1 cellular context compared by ENCODE assay signal in the genomic region with DNA sequence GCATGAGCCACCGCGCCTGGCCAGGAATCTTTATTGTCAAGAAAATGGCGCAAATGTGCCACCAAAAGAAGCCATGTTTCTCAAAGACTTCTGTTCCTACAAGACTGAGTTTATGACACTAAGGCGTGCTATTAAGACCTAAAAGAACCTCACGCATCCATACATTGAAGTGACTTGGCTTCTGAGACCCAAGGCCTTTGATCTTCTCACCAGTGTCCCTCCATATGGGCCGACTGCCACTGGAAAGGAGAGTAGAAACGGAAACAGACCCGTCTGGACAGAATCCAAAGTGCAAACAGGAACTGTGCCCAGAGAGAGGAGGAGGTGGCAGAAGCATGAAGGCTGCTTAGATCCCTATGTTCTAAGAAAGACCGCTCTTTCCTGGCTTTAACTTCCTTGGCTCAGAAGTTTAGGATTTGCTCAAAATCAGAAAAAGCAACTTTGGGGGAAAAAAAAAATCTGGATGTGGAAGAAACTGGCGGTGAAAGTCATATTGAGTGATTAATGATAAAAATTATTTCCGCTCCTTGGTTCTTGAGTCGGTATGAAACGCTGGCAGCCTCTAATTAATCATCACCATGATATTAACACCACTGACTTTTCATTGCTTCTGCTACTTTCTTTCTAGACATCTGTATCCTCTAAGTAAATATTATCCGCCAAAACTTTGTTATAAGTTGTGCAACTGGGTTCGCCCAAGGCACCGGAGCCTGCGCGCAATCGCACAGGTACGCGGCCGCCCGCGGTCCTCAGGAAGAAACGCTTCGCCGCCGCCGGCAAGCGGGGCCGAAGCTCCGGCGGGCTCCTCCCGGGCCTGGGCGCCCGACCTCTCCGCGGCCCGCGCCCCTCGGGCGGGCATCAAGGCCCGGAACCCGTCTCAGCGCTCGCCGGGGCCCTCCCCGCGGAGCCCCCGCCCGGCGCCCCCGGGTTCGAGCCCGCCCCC.
TF ChIP-seq lines count a peak whose summit lies in the region.

No MANE protein-coding gene starts in this region.

TF ChIP-seq in GM12878, 131 proteins besides CTCF, POLR2A, EP300 and RAD21 (continued from another document and continues in another):
- TF ChIP-seq, protein P1, sequence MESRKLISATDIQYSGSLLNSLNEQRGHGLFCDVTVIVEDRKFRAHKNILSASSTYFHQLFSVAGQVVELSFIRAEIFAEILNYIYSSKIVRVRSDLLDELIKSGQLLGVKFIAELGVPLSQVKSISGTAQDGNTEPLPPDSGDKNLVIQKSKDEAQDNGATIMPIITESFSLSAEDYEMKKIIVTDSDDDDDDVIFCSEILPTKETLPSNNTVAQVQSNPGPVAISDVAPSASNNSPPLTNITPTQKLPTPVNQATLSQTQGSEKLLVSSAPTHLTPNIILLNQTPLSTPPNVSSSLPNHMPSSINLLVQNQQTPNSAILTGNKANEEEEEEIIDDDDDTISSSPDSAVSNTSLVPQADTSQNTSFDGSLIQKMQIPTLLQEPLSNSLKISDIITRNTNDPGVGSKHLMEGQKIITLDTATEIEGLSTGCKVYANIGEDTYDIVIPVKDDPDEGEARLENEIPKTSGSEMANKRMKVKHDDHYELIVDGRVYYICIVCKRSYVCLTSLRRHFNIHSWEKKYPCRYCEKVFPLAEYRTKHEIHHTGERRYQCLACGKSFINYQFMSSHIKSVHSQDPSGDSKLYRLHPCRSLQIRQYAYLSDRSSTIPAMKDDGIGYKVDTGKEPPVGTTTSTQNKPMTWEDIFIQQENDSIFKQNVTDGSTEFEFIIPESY (IDR thresholded peaks at IDR 0.05) = no peak
- TF ChIP-seq, protein P2, sequence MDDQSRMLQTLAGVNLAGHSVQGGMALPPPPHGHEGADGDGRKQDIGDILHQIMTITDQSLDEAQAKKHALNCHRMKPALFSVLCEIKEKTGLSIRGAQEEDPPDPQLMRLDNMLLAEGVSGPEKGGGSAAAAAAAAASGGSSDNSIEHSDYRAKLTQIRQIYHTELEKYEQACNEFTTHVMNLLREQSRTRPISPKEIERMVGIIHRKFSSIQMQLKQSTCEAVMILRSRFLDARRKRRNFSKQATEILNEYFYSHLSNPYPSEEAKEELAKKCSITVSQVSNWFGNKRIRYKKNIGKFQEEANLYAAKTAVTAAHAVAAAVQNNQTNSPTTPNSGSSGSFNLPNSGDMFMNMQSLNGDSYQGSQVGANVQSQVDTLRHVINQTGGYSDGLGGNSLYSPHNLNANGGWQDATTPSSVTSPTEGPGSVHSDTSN (IDR thresholded peaks at IDR 0.05; ENCODE audit: insufficient replicate concordance, low read depth, low read length) = no peak
- TF ChIP-seq EGR1 (IDR thresholded peaks at IDR 0.05; ENCODE audit: borderline replicate concordance in 1 of 2, low read depth in 2 of 2, low read length in 2 of 2) = peak in 1 of 2 experiments; percentile 30; a peak in 1 of 3 replicates
- TF ChIP-seq MEF2A (IDR thresholded peaks at IDR 0.05; ENCODE audit: insufficient read depth, low read depth, low read length) = no peak
- TF ChIP-seq MTA2 (IDR thresholded peaks at IDR 0.05; ENCODE audit: low read depth) = peak; percentile 17; the same call in 1 of the 2 replicates
- no peak for TF ChIP-seq TCF12 (IDR thresholded peaks at IDR 0.05; ENCODE audit: low read depth, low read length)
- TF ChIP-seq, protein P3, sequence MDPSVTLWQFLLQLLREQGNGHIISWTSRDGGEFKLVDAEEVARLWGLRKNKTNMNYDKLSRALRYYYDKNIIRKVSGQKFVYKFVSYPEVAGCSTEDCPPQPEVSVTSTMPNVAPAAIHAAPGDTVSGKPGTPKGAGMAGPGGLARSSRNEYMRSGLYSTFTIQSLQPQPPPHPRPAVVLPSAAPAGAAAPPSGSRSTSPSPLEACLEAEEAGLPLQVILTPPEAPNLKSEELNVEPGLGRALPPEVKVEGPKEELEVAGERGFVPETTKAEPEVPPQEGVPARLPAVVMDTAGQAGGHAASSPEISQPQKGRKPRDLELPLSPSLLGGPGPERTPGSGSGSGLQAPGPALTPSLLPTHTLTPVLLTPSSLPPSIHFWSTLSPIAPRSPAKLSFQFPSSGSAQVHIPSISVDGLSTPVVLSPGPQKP (IDR thresholded peaks at IDR 0.05; ENCODE audit: low read depth, low read length) = no peak
- TF ChIP-seq STAT3 (IDR thresholded peaks at IDR 0.05; ENCODE audit: low read depth, low read length) = no peak
- TF ChIP-seq KAT2A (conservative IDR thresholded peaks at IDR 0.05; ENCODE audit: control insufficient read depth, low read depth, low read length) = no peak
- TF ChIP-seq ZZZ3 (IDR thresholded peaks at IDR 0.05; ENCODE audit: control insufficient read depth, insufficient read length, low read depth) = no peak
- TF ChIP-seq MXI1 (IDR thresholded peaks at IDR 0.05; ENCODE audit: low read depth, low read length) = no peak
- TF ChIP-seq JUND (IDR thresholded peaks at IDR 0.05; ENCODE audit: low read depth, low read length) = no peak
- no peak for TF ChIP-seq PML (IDR thresholded peaks at IDR 0.05; ENCODE audit: low read length)
- TF ChIP-seq MYC (IDR thresholded peaks at IDR 0.05; ENCODE audit: insufficient read depth, insufficient read length, insufficient replicate concordance, low read length, severe bottlenecking) = no peak
- TF ChIP-seq RFX5 (IDR thresholded peaks at IDR 0.05; ENCODE audit: low read depth, low read length) = no peak
- TF ChIP-seq, protein P4, sequence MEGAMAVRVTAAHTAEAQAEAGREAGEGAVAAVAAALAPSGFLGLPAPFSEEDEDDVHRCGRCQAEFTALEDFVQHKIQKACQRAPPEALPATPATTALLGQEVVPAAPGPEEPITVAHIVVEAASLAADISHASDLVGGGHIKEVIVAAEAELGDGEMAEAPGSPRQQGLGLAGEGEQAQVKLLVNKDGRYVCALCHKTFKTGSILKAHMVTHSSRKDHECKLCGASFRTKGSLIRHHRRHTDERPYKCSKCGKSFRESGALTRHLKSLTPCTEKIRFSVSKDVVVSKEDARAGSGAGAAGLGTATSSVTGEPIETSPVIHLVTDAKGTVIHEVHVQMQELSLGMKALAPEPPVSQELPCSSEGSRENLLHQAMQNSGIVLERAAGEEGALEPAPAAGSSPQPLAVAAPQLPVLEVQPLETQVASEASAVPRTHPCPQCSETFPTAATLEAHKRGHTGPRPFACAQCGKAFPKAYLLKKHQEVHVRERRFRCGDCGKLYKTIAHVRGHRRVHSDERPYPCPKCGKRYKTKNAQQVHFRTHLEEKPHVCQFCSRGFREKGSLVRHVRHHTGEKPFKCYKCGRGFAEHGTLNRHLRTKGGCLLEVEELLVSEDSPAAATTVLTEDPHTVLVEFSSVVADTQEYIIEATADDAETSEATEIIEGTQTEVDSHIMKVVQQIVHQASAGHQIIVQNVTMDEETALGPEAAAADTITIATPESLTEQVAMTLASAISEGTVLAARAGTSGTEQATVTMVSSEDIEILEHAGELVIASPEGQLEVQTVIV (IDR thresholded peaks at IDR 0.05; ENCODE audit: borderline replicate concordance, partially characterized antibody) = no peak
- no peak for TF ChIP-seq RELA (IDR thresholded peaks at IDR 0.05; ENCODE audit: borderline replicate concordance, partially characterized antibody)
- TF ChIP-seq, protein P5, sequence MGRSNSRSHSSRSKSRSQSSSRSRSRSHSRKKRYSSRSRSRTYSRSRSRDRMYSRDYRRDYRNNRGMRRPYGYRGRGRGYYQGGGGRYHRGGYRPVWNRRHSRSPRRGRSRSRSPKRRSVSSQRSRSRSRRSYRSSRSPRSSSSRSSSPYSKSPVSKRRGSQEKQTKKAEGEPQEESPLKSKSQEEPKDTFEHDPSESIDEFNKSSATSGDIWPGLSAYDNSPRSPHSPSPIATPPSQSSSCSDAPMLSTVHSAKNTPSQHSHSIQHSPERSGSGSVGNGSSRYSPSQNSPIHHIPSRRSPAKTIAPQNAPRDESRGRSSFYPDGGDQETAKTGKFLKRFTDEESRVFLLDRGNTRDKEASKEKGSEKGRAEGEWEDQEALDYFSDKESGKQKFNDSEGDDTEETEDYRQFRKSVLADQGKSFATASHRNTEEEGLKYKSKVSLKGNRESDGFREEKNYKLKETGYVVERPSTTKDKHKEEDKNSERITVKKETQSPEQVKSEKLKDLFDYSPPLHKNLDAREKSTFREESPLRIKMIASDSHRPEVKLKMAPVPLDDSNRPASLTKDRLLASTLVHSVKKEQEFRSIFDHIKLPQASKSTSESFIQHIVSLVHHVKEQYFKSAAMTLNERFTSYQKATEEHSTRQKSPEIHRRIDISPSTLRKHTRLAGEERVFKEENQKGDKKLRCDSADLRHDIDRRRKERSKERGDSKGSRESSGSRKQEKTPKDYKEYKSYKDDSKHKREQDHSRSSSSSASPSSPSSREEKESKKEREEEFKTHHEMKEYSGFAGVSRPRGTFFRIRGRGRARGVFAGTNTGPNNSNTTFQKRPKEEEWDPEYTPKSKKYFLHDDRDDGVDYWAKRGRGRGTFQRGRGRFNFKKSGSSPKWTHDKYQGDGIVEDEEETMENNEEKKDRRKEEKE (IDR thresholded peaks at IDR 0.05) = no peak
- no peak for TF ChIP-seq PAX8 (IDR thresholded peaks at IDR 0.05)
- TF ChIP-seq, protein P6, sequence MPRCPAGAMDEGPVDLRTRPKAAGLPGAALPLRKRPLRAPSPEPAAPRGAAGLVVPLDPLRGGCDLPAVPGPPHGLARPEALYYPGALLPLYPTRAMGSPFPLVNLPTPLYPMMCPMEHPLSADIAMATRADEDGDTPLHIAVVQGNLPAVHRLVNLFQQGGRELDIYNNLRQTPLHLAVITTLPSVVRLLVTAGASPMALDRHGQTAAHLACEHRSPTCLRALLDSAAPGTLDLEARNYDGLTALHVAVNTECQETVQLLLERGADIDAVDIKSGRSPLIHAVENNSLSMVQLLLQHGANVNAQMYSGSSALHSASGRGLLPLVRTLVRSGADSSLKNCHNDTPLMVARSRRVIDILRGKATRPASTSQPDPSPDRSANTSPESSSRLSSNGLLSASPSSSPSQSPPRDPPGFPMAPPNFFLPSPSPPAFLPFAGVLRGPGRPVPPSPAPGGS (IDR thresholded peaks at IDR 0.05; ENCODE audit: borderline replicate concordance, insufficient read depth, low read depth, low read length, poor library complexity, severe bottlenecking) = no peak
- TF ChIP-seq, protein P7, sequence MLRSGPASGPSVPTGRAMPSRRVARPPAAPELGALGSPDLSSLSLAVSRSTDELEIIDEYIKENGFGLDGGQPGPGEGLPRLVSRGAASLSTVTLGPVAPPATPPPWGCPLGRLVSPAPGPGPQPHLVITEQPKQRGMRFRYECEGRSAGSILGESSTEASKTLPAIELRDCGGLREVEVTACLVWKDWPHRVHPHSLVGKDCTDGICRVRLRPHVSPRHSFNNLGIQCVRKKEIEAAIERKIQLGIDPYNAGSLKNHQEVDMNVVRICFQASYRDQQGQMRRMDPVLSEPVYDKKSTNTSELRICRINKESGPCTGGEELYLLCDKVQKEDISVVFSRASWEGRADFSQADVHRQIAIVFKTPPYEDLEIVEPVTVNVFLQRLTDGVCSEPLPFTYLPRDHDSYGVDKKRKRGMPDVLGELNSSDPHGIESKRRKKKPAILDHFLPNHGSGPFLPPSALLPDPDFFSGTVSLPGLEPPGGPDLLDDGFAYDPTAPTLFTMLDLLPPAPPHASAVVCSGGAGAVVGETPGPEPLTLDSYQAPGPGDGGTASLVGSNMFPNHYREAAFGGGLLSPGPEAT (IDR thresholded peaks at IDR 0.05; ENCODE audit: low read depth) = no peak
- no peak for TF ChIP-seq SRF (IDR thresholded peaks at IDR 0.05; ENCODE audit: low read depth in 2 of 2, low read length in 2 of 2)
- TF ChIP-seq SMC3 (IDR thresholded peaks at IDR 0.05; ENCODE audit: borderline replicate concordance, low read length) = no peak
- no peak for TF ChIP-seq RCOR1 (conservative IDR thresholded peaks at IDR 0.05; ENCODE audit: low read depth, low read length)
- TF ChIP-seq FOXM1 (IDR thresholded peaks at IDR 0.05; ENCODE audit: low read depth, low read length) = no peak
- TF ChIP-seq SREBF2 (IDR thresholded peaks at IDR 0.05; ENCODE audit: low read length) = no peak
- TF ChIP-seq NR2C1 (IDR thresholded peaks at IDR 0.05) = no peak
- TF ChIP-seq SMARCA5 (IDR thresholded peaks at IDR 0.05) = no peak
- peak; percentile 51 for TF ChIP-seq DPF2 (IDR thresholded peaks at IDR 0.05)
- TF ChIP-seq RUNX3 (IDR thresholded peaks at IDR 0.05; ENCODE audit: low read length) = no peak
- TF ChIP-seq ESRRA (IDR thresholded peaks at IDR 0.05; ENCODE audit: low read length) = no peak
- TF ChIP-seq RBBP5 (conservative IDR thresholded peaks at IDR 0.05) = no peak
- no peak for TF ChIP-seq CEBPB (IDR thresholded peaks at IDR 0.05; ENCODE audit: borderline replicate concordance in 1 of 2, low read depth in 2 of 2, low read length in 2 of 2)
- no peak for TF ChIP-seq ZNF384 (IDR thresholded peaks at IDR 0.05; ENCODE audit: borderline replicate concordance, low read depth, low read length)
- no peak; the same call in 1 of the 2 replicates for TF ChIP-seq IKZF1 (conservative IDR thresholded peaks at IDR 0.05)
- no peak for TF ChIP-seq HDAC6 (IDR thresholded peaks at IDR 0.05; ENCODE audit: unreplicated experiment)
- TF ChIP-seq SIX5 (IDR thresholded peaks at IDR 0.05; ENCODE audit: low read depth, low read length, severe bottlenecking) = no peak
- no peak for TF ChIP-seq BHLHE40 (IDR thresholded peaks at IDR 0.05; ENCODE audit: borderline replicate concordance in 1 of 2, low read depth in 2 of 2, low read length in 1 of 2)
- no peak for TF ChIP-seq HDAC2 (IDR thresholded peaks at IDR 0.05)
- TF ChIP-seq POLR2AphosphoS2 (IDR thresholded peaks at IDR 0.05; ENCODE audit: low read depth, low read length) = no peak
- no peak for TF ChIP-seq SREBF1 (IDR thresholded peaks at IDR 0.05; ENCODE audit: low read length)
- TF ChIP-seq NBN (IDR thresholded peaks at IDR 0.05) = no peak
- TF ChIP-seq POU2F2 (IDR thresholded peaks at IDR 0.05; ENCODE audit: borderline replicate concordance, low read depth, low read length) = no peak
- no peak for TF ChIP-seq SUZ12 (IDR thresholded peaks at IDR 0.05; ENCODE audit: unreplicated experiment)
- TF ChIP-seq FOXK2 (IDR thresholded peaks at IDR 0.05) = no peak
- TF ChIP-seq IRF4 (IDR thresholded peaks at IDR 0.05; ENCODE audit: low read depth, low read length) = no peak
- TF ChIP-seq, protein P8, sequence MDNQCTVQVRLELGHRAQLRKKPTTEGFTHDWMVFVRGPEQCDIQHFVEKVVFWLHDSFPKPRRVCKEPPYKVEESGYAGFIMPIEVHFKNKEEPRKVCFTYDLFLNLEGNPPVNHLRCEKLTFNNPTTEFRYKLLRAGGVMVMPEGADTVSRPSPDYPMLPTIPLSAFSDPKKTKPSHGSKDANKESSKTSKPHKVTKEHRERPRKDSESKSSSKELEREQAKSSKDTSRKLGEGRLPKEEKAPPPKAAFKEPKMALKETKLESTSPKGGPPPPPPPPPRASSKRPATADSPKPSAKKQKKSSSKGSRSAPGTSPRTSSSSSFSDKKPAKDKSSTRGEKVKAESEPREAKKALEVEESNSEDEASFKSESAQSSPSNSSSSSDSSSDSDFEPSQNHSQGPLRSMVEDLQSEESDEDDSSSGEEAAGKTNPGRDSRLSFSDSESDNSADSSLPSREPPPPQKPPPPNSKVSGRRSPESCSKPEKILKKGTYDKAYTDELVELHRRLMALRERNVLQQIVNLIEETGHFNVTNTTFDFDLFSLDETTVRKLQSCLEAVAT (IDR thresholded peaks at IDR 0.05) = no peak
- TF ChIP-seq MTA3 (IDR thresholded peaks at IDR 0.05; ENCODE audit: borderline replicate concordance, low read length) = no peak
- TF ChIP-seq, protein P9, sequence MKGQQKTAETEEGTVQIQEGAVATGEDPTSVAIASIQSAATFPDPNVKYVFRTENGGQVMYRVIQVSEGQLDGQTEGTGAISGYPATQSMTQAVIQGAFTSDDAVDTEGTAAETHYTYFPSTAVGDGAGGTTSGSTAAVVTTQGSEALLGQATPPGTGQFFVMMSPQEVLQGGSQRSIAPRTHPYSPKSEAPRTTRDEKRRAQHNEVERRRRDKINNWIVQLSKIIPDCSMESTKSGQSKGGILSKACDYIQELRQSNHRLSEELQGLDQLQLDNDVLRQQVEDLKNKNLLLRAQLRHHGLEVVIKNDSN (IDR thresholded peaks at IDR 0.05; ENCODE audit: borderline replicate concordance, extremely low read length, insufficient read depth, low read depth, low read length) = no peak
- no peak for TF ChIP-seq PAX5 (IDR thresholded peaks at IDR 0.05; ENCODE audit: borderline replicate concordance, low read depth, low read length)
- TF ChIP-seq HDGF (IDR thresholded peaks at IDR 0.05) = no peak
